ENCODE assay signal across 29 cellular contexts in genomic region chr9:21935631-21936030, GRCh38. TPM values are rescaled to one million over a fixed set of nuclear protein-coding genes. Genes with fewer than 3 reads are reported as not detected.
DNase-seq lines count a peak whose midpoint lies in the region; ATAC-seq, FAIRE-seq and TF ChIP-seq lines count a peak whose summit lies in the region.
"Had no signal": no experiment of that assay in that cellular context is flagged by ENCODE, and none has a peak within 500 bp of the region (broad histone marks: within the 10 kb centered on the region; RNA-seq: fewer than 3 reads in every experiment).

No MANE protein-coding gene starts in this region.

- no peak overlapping the region for H3K4me3 ChIP-seq in GM23338
- no peak overlapping the region for H3K4me3 ChIP-seq in NT2/D1 (ENCODE audit: insufficient read length, low read depth)
- H3K4me3 ChIP-seq in H1 (ENCODE audit: extremely low read depth in 1 of 4, insufficient read depth in 2 of 4, low read depth in 3 of 4, low read length in 4 of 4): no peak overlapping the region
- no peak overlapping the region for H3K4me3 ChIP-seq in neural progenitor cell
- H3K4me3 ChIP-seq: A549; BLaER1 treated with 17β-estradiol and CSF1 and Interleukin-3, amounts not matched to agents 10 nM and 100 nM; GM12878 had no signal

- H3K4ac ChIP-seq in H1 (replicated peaks; ENCODE audit: insufficient read length, low read depth, low read length): no peak overlapping the region

- FAIRE-seq in H1 (lab: Jason Lieb, UNC): peak; percentile 76
- FAIRE-seq: A549, D721Med, GM12878, GM12892, GM18507 had no signal

- H3K27me3 ChIP-seq in GM23338 (ENCODE audit: insufficient read depth) (no peaks in the 10 kb centered on the region), NT2/D1 (ENCODE audit: insufficient read depth, insufficient read length) (no peaks in the 10 kb centered on the region), H1 (replicated peaks in 1 of 4; ENCODE audit: control insufficient read depth in 3 of 4, extremely low read depth in 1 of 4, insufficient read depth in 3 of 4, low read length in 3 of 4) (no peaks in the 10 kb centered on the region), neural progenitor cell (no peaks in the 10 kb centered on the region)
- H3K27me3 ChIP-seq: BLaER1 treated with 17β-estradiol and CSF1 and Interleukin-3, amounts not matched to agents 10 nM and 100 nM had no signal

- H2BK120ac ChIP-seq in H1 (replicated peaks; ENCODE audit: low read depth, low read length): no peak overlapping the region

- H2BK12ac ChIP-seq in H1 (ENCODE audit: low read depth, low read length): no peak overlapping the region

- H3K4me3 Mint-ChIP-seq in GM23338: no peak overlapping the region
- H3K4me3 Mint-ChIP-seq in immature natural killer cell: no peak overlapping the region
- H3K4me3 Mint-ChIP-seq in neural progenitor cell: no peak overlapping the region
- H3K4me3 Mint-ChIP-seq: B cell; CD4-positive, alpha-beta T cell; CD8-positive, alpha-beta T cell had no signal

- H3K27ac ChIP-seq in GM23338 (ENCODE audit: low read depth) (no peak overlapping the region), H1 (ENCODE audit: low read depth, low read length) (no peak overlapping the region), neural progenitor cell (no peak overlapping the region)
- H3K27ac ChIP-seq: 22Rv1; A549; BLaER1 treated with 17β-estradiol and CSF1 and Interleukin-3, amounts not matched to agents 10 nM and 100 nM; C4-2B had no signal

- H3K56ac ChIP-seq in H1 (replicated peaks; ENCODE audit: insufficient read length, low read depth, low read length): no peak overlapping the region

- no peak overlapping the region for H3K18ac ChIP-seq in H1 (ENCODE audit: extremely low read depth, low read length)

- peaks cover 10% of the 10 kb centered on the region; the same call in 2 of the 3 replicates for H3K36me3 Mint-ChIP-seq in GM23338 (ENCODE audit: low read depth)
- peaks cover 0 to 22% (median 17%) of the 10 kb centered on the region in 3 donors for H3K36me3 Mint-ChIP-seq in immature natural killer cell
- peaks cover 10% of the 10 kb centered on the region for H3K36me3 Mint-ChIP-seq in neural progenitor cell

- H3K4me1 Mint-ChIP-seq in GM23338 (peaks cover 36% of the 10 kb centered on the region), immature natural killer cell (no peaks in the 10 kb centered on the region), neural progenitor cell (no peaks in the 10 kb centered on the region)
- H3K4me1 Mint-ChIP-seq: B cell had no signal

- H3K36me3 ChIP-seq in GM23338 (ENCODE audit: insufficient read depth) (0 out of 2 replicates have a peak, but pooled peaks cover 3% of the 10 kb centered on the region), NT2/D1 (ENCODE audit: insufficient read depth, insufficient read length, low read length) (no peaks in the 10 kb centered on the region), H1 (ENCODE audit: control insufficient read depth in 2 of 4, insufficient read depth in 4 of 4, low read length in 3 of 4) (no peaks in the 10 kb centered on the region), neural progenitor cell (no peaks in the 10 kb centered on the region)

- TF ChIP-seq EP300 in H1 (IDR thresholded peaks at IDR 0.05; ENCODE audit: borderline replicate concordance in 1 of 2, low read depth in 2 of 2, low read length in 2 of 2): no peak

- H2BK20ac ChIP-seq in H1 (ENCODE audit: low read length): no peak overlapping the region

- H3K9ac ChIP-seq in NT2/D1 (ENCODE audit: insufficient read length, low read depth) (no peak overlapping the region), H1 (replicated peaks in 1 of 4; ENCODE audit: extremely low read depth in 1 of 4, low read depth in 3 of 4, low read length in 3 of 4) (no peak overlapping the region), neural progenitor cell (no peak overlapping the region)
- H3K9ac ChIP-seq: BLaER1 treated with 17β-estradiol and CSF1 and Interleukin-3, amounts not matched to agents 10 nM and 100 nM had no signal

- peaks cover 5% of the 10 kb centered on the region for H3K27me3 Mint-ChIP-seq in GM23338 (ENCODE audit: insufficient read depth, low read depth, poor library complexity)
- H3K27me3 Mint-ChIP-seq in immature natural killer cell (ENCODE audit: low read depth in 3 of 3): no peaks in the 10 kb centered on the region
- H3K27me3 Mint-ChIP-seq in neural progenitor cell (ENCODE audit: insufficient read depth, low read depth): peaks cover 2% of the 10 kb centered on the region
- H3K27me3 Mint-ChIP-seq: B cell; CD4-positive, alpha-beta T cell had no signal

- H3K9me3 Mint-ChIP-seq in GM23338: peaks cover 3% of the 10 kb centered on the region; the same call in 1 of the 3 replicates
- no peaks in the 10 kb centered on the region for H3K9me3 Mint-ChIP-seq in immature natural killer cell
- no peaks in the 10 kb centered on the region for H3K9me3 Mint-ChIP-seq in neural progenitor cell
- H3K9me3 Mint-ChIP-seq: CD4-positive, alpha-beta T cell; CD8-positive, alpha-beta T cell had no signal

- no peak overlapping the region for H2BK15ac ChIP-seq in H1 (ENCODE audit: low read length)

- no peaks in the 10 kb centered on the region for H3K23me2 ChIP-seq in H1 (ENCODE audit: low read depth, low read length)

- WGBS in H1 (ENCODE audit: extremely low coverage in 1 of 2, insufficient coverage in 1 of 2, insufficient read length in 1 of 2, insufficient replicate concordance in 2 of 2, low coverage in 1 of 2, low lambda C conversion rate in 2 of 2, missing lambda C conversion rate in 1 of 2), 2 experiments: 83% methylated on average over 1 of the region's 1 CpG; no CpG with 5 or more reads in 1 of the 2 experiments

- H4K8ac ChIP-seq in H1 (ENCODE audit: extremely low read depth, insufficient read depth, low read length): no peak overlapping the region

- H2BK5ac ChIP-seq in H1 (ENCODE audit: low read depth, low read length): no peak overlapping the region

- H3K4me1 ChIP-seq in GM23338 (ENCODE audit: insufficient read depth) (peaks cover 28% of the 10 kb centered on the region), NT2/D1 (ENCODE audit: insufficient read depth, insufficient read length) (no peaks in the 10 kb centered on the region), H1 (replicated peaks in 1 of 4; ENCODE audit: control insufficient read depth in 3 of 4, insufficient read depth in 4 of 4, low read length in 3 of 4) (peaks cover 0 to 6% (median 3%) of the 10 kb centered on the region in 4 experiments; a peak in 2 of 7 replicates), neural progenitor cell (peaks cover 15% of the 10 kb centered on the region)
- H3K4me1 ChIP-seq: A549, Caco-2 had no signal

- TF ChIP-seq CTCF in GM23338 (conservative IDR thresholded peaks at IDR 0.05; ENCODE audit: low read depth in 2 of 2): no peak
- TF ChIP-seq CTCF in H1 (IDR thresholded peaks at IDR 0.05; ENCODE audit: control extremely low read depth in 1 of 3, insufficient read depth in 1 of 3, low read depth in 1 of 3, low read length in 3 of 3): no peak
- no peak for TF ChIP-seq CTCF in neural progenitor cell (IDR thresholded peaks at IDR 0.05)

- DNase-seq in GM23338 (ENCODE audit: low spot score): peak; percentile 51
- DNase-seq in NT2/D1 (ENCODE audit: low read depth, low spot score): peak; percentile 20
- peak in 1 of 2 experiments; percentile 1 for DNase-seq in H1 (ENCODE audit: low read depth in 1 of 2, low spot score in 2 of 2)
- peak; percentile 16 for DNase-seq in iPS DF 4.7 (ENCODE audit: extremely low read depth, low spot score)
- DNase-seq in globus pallidus (ENCODE audit: low spot score): no peak
- DNase-seq in immature natural killer cell: no peak
- DNase-seq in NCI-H2081 treated with DMSO at 0.1 percent for 48 hours (lab: John Stamatoyannopoulos, UW): no peak
- DNase-seq in neural progenitor cell (ENCODE audit: low spot score): no peak
- DNase-seq: AML-193; Caco-2; Calu3; CD4-positive, alpha-beta T cell; CD8-positive, alpha-beta T cell; DMS79; DND-41; EL; GDM1 had no signal

- ATAC-seq in GM23338: peak; percentile 30; the same call in 1 of the 3 replicates
- ATAC-seq: A549; CD8-positive, alpha-beta T cell; GM12878 had no signal

- CTCF ChIA-PET in H1 (lab: Charles Lee; ENCODE audit: partially characterized antibody): interaction anchor here (0.9 to 1.1 kb wide), 2 partner anchors 16 to 309 kb away, joined by 3 read pairs; no protein-coding TSS in a partner anchor

- no peak for TF ChIP-seq POLR2A in H1 (IDR thresholded peaks at IDR 0.05; ENCODE audit: control extremely low read depth in 1 of 2, low read depth in 2 of 2, low read length in 2 of 2)

- H3K23ac ChIP-seq in H1 (ENCODE audit: insufficient read length): no peak overlapping the region

- H3K79me2 ChIP-seq in GM23338 (replicated peaks; ENCODE audit: insufficient read depth) (no peaks in the 10 kb centered on the region), H1 (ENCODE audit: control insufficient read depth in 1 of 2, insufficient read depth in 2 of 2, low read length in 2 of 2) (no peaks in the 10 kb centered on the region), neural progenitor cell (ENCODE audit: low read depth) (no peaks in the 10 kb centered on the region)

- no peaks in the 10 kb centered on the region for H3K9me2 ChIP-seq in GM23338 (ENCODE audit: insufficient read depth)

- no peak overlapping the region for H4K91ac ChIP-seq in H1 (replicated peaks; ENCODE audit: insufficient read length, low read length)

- H3K27ac Mint-ChIP-seq in GM23338 (no peak overlapping the region), immature natural killer cell (no peak overlapping the region), neural progenitor cell (no peak overlapping the region)
- H3K27ac Mint-ChIP-seq: B cell; CD4-positive, alpha-beta T cell; CD8-positive, alpha-beta T cell had no signal

- POLR2A ChIA-PET in H1 (lab: Charles Lee; ENCODE audit: partially characterized antibody): no interaction called here

- H4K20me1 ChIP-seq in GM23338 (replicated peaks; ENCODE audit: insufficient read depth): no peaks in the 10 kb centered on the region
- no peaks in the 10 kb centered on the region for H4K20me1 ChIP-seq in H1 (replicated peaks in 1 of 2; ENCODE audit: control insufficient read depth in 1 of 2, insufficient read depth in 2 of 2, low read length in 2 of 2)
- no peaks in the 10 kb centered on the region for H4K20me1 ChIP-seq in neural progenitor cell (ENCODE audit: low read depth)
- H4K20me1 ChIP-seq: BLaER1 treated with 17β-estradiol and CSF1 and Interleukin-3, amounts not matched to agents 10 nM and 100 nM had no signal

- no peaks in the 10 kb centered on the region for H3F3A ChIP-seq in GM23338 (replicated peaks; ENCODE audit: low read depth)
- H3F3A ChIP-seq in neural progenitor cell (ENCODE audit: low read depth): no peaks in the 10 kb centered on the region

- H3K79me1 ChIP-seq in H1 (ENCODE audit: low read depth, low read length): no peaks in the 10 kb centered on the region

- H2AFZ ChIP-seq in GM23338 (no peak overlapping the region), H1 (ENCODE audit: low read length) (no peak overlapping the region), neural progenitor cell (replicated peaks) (no peak overlapping the region)

- no peak for TF ChIP-seq RAD21 in H1 (IDR thresholded peaks at IDR 0.05 in 1 of 2, conservative IDR thresholded peaks at IDR 0.05 in 1 of 2; ENCODE audit: low read depth in 2 of 2, low read length in 2 of 2)

- H4K5ac ChIP-seq in H1 (ENCODE audit: insufficient read length, low read depth, low read length): no peak overlapping the region

- no peak overlapping the region for H3K4me2 ChIP-seq in GM23338
- H3K4me2 ChIP-seq in H1 (ENCODE audit: insufficient read depth in 1 of 2, low read depth in 2 of 2, low read length in 2 of 2): no peak overlapping the region
- H3K4me2 ChIP-seq in neural progenitor cell: no peak overlapping the region
- H3K4me2 ChIP-seq: A549; BLaER1 treated with 17β-estradiol and CSF1 and Interleukin-3, amounts not matched to agents 10 nM and 100 nM had no signal

- no peaks in the 10 kb centered on the region for H3K9me3 ChIP-seq in NT2/D1 (ENCODE audit: insufficient read depth, low read length)
- no peaks in the 10 kb centered on the region for H3K9me3 ChIP-seq in H1 (ENCODE audit: insufficient read depth in 2 of 2, low read depth in 1 of 2, low read length in 1 of 2)
- no peaks in the 10 kb centered on the region for H3K9me3 ChIP-seq in neural progenitor cell (ENCODE audit: low read depth)
- H3K9me3 ChIP-seq: A549, Caco-2 had no signal

- H2AK5ac ChIP-seq in H1 (ENCODE audit: low read depth, low read length): no peak overlapping the region

- H3K14ac ChIP-seq in H1 (ENCODE audit: insufficient read length): no peak overlapping the region

RNA-seq across cellular contexts. Expression of gene CDKN2A, which starts 58.6 kb away (rescaled TPM):
- total RNA-seq in GM23338 (2014; rRNA removed; shearing (Covaris generic)): 0.87 and 4.0 TPM in 2 replicates
- polyA plus RNA-seq in GM23338 (2016; fragmentation: Nextera tagmentation; extraction: Ambion mirVana) (1.2 and 2.7 TPM in 2 replicates), H1 (2011; rRNA removed) (0.51 and 0.91 TPM in 2 replicates), immature natural killer cell (1 to 10 TPM; 2.3 to 8.3 (median 2.6) TPM)
- total RNA-seq in H1 (2021; fragmentation: NEBNext Ultra II Directional; extraction: Animal tissue kit (Norgen Biotek cat#: 25700)): 0.69 and 0.73 TPM in 2 replicates
- polyA plus RNA-seq in H1 (2011; cell fraction: cytosol; rRNA removed): 0.52 TPM
- polyA plus RNA-seq in H1 (2011; cell fraction: nucleus; rRNA removed): 0.50 TPM
- polyA plus RNA-seq in H1 (2012, experiment 1 of 2): 0.21 to 0.46 TPM (median 0.37 TPM) in 3 of 4 replicates, not detected in the other
- 0.56 TPM for polyA plus RNA-seq in H1 (2012, experiment 2 of 2)
- polyA plus RNA-seq in H1 (2013, experiment 1 of 2): 0.85 TPM
- 0.77 TPM for polyA plus RNA-seq in H1 (2013, experiment 2 of 2)
- not detected in 2 replicates for polyA minus RNA-seq in H1 (2011; rRNA and poly(A)+ RNA removed)
- 1.1 TPM for polyA minus RNA-seq in H1 (2011; cell fraction: cytosol; rRNA and poly(A)+ RNA removed)
- 3.7 TPM for polyA minus RNA-seq in H1 (2011; cell fraction: nucleus; rRNA and poly(A)+ RNA removed)
- not detected in 2 replicates for total RNA-seq in neural progenitor cell (ENCODE audit: low replicate concordance)
- total RNA-seq: A172, Daoy had no signal
- polyA plus RNA-seq: A549 had no signal

RNA-seq across cellular contexts. Expression of gene CDKN2B-AS1, which starts 59.0 kb away (rescaled TPM):
- 0.14 TPM in 1 of 2 replicates, not detected in the other for total RNA-seq in GM23338 (2014; rRNA removed; shearing (Covaris generic))
- not detected in 2 replicates for polyA plus RNA-seq in GM23338 (2016; fragmentation: Nextera tagmentation; extraction: Ambion mirVana)
- not detected in 2 replicates for total RNA-seq in H1 (2021; fragmentation: NEBNext Ultra II Directional; extraction: Animal tissue kit (Norgen Biotek cat#: 25700))
- not detected in 2 replicates for polyA plus RNA-seq in H1 (2011; rRNA removed)
- not detected for polyA plus RNA-seq in H1 (2011; cell fraction: cytosol; rRNA removed)
- polyA plus RNA-seq in H1 (2011; cell fraction: nucleus; rRNA removed): not detected
- polyA plus RNA-seq in H1 (2012, experiment 1 of 2): not detected in 4 replicates
- polyA plus RNA-seq in H1 (2012, experiment 2 of 2): not detected
- not detected for polyA plus RNA-seq in H1 (2013, experiment 1 of 2)
- polyA plus RNA-seq in H1 (2013, experiment 2 of 2): not detected
- not detected in 2 replicates for polyA minus RNA-seq in H1 (2011; rRNA and poly(A)+ RNA removed)
- polyA minus RNA-seq in H1 (2011; cell fraction: cytosol; rRNA and poly(A)+ RNA removed): not detected
- not detected for polyA minus RNA-seq in H1 (2011; cell fraction: nucleus; rRNA and poly(A)+ RNA removed)
- under 1 TPM in 1 of 3 donors, not detected in 2; 0.55 TPM for polyA plus RNA-seq in immature natural killer cell
- not detected in 2 replicates for total RNA-seq in neural progenitor cell (ENCODE audit: low replicate concordance)
- total RNA-seq: A172, Daoy, G401 had no signal
- polyA plus RNA-seq: A549 had no signal

Comparison
In these comparisons a context has a peak if more than half of its experiments do, and no peak if none do; other contexts are left out.
1. DNase-seq: peak in GM23338 (single experiment), NT2/D1 (single experiment) and iPS DF 4.7 (single experiment); none in globus pallidus (single experiment), immature natural killer cell (0 of 3), NCI-H2081 treated with DMSO at 0.1 percent for 48 hours (single experiment) and neural progenitor cell (single experiment).